1 cellular context compared by ENCODE assay signal in the genomic region with DNA sequence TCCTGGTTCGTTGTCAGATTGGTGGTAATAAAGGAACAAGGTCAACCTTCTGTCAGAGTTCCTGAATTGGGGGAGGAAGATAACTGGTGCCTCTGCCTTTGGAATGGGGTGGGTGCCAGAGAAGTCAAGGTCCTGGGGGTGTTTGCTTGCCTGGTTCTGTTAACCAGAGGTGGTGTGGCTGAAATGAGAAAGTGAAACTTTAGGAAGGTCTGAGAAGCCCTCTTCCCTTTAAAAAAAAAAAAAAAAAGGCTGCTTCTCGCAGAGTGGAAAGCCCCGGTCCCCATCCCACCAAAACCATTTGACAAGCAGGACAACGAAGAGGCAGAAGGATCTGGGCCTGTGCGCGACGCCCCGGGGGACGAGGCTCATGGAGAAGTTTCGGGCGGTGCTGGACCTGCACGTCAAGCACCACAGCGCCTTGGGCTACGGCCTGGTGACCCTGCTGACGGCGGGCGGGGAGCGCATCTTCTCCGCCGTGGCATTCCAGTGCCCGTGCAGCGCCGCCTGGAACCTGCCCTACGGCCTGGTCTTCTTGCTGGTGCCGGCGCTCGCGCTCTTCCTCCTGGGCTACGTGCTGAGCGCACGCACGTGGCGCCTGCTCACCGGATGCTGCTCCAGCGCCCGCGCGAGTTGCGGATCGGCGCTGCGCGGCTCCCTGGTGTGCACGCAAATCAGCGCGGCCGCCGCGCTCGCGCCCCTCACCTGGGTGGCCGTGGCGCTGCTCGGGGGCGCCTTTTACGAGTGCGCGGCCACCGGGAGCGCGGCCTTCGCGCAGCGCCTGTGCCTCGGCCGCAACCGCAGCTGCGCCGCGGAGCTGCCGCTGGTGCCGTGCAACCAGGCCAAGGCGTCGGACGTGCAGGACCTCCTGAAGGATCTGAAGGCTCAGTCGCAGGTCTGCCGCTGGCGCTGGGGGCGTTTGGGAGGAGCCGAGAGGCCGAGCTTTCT.
TF ChIP-seq lines count a peak whose summit lies in the region.

No MANE protein-coding gene starts in this region.

TF ChIP-seq in GM12878, 131 proteins besides CTCF, POLR2A, EP300 and RAD21 (continued from another document):
- no peak for TF ChIP-seq RAD51 (IDR thresholded peaks at IDR 0.05)
- 0 out of 2 replicates have a peak, but pooled peaks have one; percentile 23 for TF ChIP-seq CREM (IDR thresholded peaks at IDR 0.05; ENCODE audit: low read depth)
- TF ChIP-seq CHD1 (IDR thresholded peaks at IDR 0.05; ENCODE audit: low read depth, low read length): no peak
- TF ChIP-seq KAT2A (conservative IDR thresholded peaks at IDR 0.05; ENCODE audit: control insufficient read depth, low read depth, low read length): no peak
- TF ChIP-seq, protein P1, sequence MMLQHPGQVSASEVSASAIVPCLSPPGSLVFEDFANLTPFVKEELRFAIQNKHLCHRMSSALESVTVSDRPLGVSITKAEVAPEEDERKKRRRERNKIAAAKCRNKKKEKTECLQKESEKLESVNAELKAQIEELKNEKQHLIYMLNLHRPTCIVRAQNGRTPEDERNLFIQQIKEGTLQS (IDR thresholded peaks at IDR 0.05; ENCODE audit: borderline replicate concordance, extremely low read depth, low read depth, low read length): no peak
- 0 out of 2 replicates have a peak, but pooled peaks have one; percentile 65 for TF ChIP-seq HDAC2 (IDR thresholded peaks at IDR 0.05)
- TF ChIP-seq HSF1 (IDR thresholded peaks at IDR 0.05; ENCODE audit: low read depth, low read length): no peak
- TF ChIP-seq SMC3 (IDR thresholded peaks at IDR 0.05; ENCODE audit: borderline replicate concordance, low read length): no peak
- TF ChIP-seq MXI1 (IDR thresholded peaks at IDR 0.05; ENCODE audit: low read depth, low read length): peak; percentile 65; the same call in 1 of the 2 replicates
- no peak for TF ChIP-seq NFIC (IDR thresholded peaks at IDR 0.05; ENCODE audit: low read depth, low read length)
- TF ChIP-seq ZNF217 (IDR thresholded peaks at IDR 0.05): peak; percentile 55; the same call in 1 of the 2 replicates
- no peak for TF ChIP-seq USF1 (IDR thresholded peaks at IDR 0.05; ENCODE audit: borderline replicate concordance, extremely low read length, insufficient read depth, low read depth, low read length)
- no peak for TF ChIP-seq IRF4 (IDR thresholded peaks at IDR 0.05; ENCODE audit: low read depth, low read length)
- TF ChIP-seq STAT3 (IDR thresholded peaks at IDR 0.05; ENCODE audit: low read depth, low read length): no peak
